ENCODE assay signal across 21 cellular contexts in the genomic region with DNA sequence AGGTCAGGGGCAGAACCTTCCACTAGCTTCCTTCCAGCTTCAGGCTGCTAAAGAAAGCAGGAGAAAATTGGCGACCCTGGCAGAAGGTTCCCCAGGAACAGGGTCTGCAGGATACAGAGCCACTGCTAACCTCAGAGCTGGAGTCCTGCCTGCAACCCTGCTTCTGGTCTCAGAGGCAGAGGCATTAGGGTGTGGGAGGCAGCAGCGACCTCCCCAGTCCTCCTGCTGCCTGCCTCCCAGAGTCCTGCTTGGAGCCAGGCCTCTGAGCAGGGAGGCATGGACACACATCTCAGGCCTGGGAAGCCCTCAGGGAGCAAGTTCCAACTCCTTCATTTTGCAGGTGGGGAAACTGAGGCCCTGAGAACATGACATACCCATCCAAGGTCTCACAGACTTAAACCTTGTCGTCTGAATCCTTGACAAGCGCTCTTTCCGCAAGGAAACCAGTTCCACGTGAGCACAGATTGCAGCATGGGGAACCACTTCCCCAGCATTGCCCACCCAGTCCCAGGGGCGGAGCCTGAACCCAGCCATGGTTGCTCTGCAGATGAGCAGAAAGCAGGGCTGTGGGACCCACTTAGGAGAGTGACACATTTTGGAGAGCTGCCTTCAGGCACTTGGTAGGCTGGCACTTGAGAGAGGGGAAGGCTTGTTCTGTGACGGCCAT. TPM values are rescaled to one million over a fixed set of nuclear protein-coding genes. Genes with fewer than 3 reads are reported as not detected.
"Had no signal": no experiment of that assay in that cellular context is flagged by ENCODE, and none has a peak within 500 bp of the region (broad histone marks: within the 10 kb centered on the region; RNA-seq: fewer than 3 reads in every experiment).

No MANE protein-coding gene starts in this region.

- H3K4me1 ChIP-seq: ascending aorta had no signal

- H3K4me3 ChIP-seq: ascending aorta, SJSA1 had no signal

- ATAC-seq: activated CD4-positive, CD25-positive, alpha-beta regulatory T cell treated with anti-CD3 and anti-CD28 coated beads, Interleukin-2, amount 50 U/mL, for 24 hours; activated CD8-positive, alpha-beta T cell treated with anti-CD3 and anti-CD28 coated beads, Interleukin-2, amount 10 ng/mL, durations not matched to agents 7 days and 5 days; activated naive CD4-positive, alpha-beta T cell treated with anti-CD3 and anti-CD28 coated beads, Interleukin-2, amount 50 U/mL, for 72 hours; activated naive CD8-positive, alpha-beta T cell treated with anti-CD3 and anti-CD28 coated beads, Interleukin-2, amount 50 U/mL, for 24 hours; PC-3 had no signal

- H3K27ac ChIP-seq: ascending aorta, KMS-11, SJSA1 had no signal

- H3K9me3 ChIP-seq: ascending aorta, SJSA1 had no signal

- DNase-seq: activated CD4-positive, alpha-beta T cell treated with anti-CD3 and anti-CD28 coated beads for 4 hours; activated CD8-positive, alpha-beta T cell treated with anti-CD3 and anti-CD28 coated beads, Interleukin-2, amount 10 ng/mL, durations not matched to agents 7 days and 5 days; activated naive CD4-positive, alpha-beta T cell treated with Interleukin-2 at 50 U/mL for 16 hours; activated naive CD8-positive, alpha-beta T cell treated with anti-CD3 and anti-CD28 coated beads, Interleukin-2, amount 50 U/mL, for 24 hours; activated T-cell treated with anti-CD3 and anti-CD28 coated beads, Interleukin-2, amount 50 U/mL, for 1 hour; amniotic stem cell; NCI-H1092; NCI-H1417 treated with DMSO at 0.1 percent for 48 hours; NCI-H2029; NCI-H2107; NCI-H226; NCI-H774; PC-3; SHP77 had no signal

- H3K36me3 ChIP-seq: ascending aorta, SJSA1 had no signal

- H3K27me3 ChIP-seq: ascending aorta had no signal

- H3K4me2 ChIP-seq: KMS-11 had no signal

- H3K9ac ChIP-seq: KMS-11 had no signal

RNA-seq across cellular contexts. Expression of a gene that starts 28.2 kb away (rescaled TPM):
- total RNA-seq: activated CD8-positive, alpha-beta T cell treated with anti-CD3 and anti-CD28 coated beads, Interleukin-2, amount 10 ng/mL, durations not matched to agents 7 days and 5 days; activated naive CD4-positive, alpha-beta T cell treated with anti-CD3 and anti-CD28 coated beads, Interleukin-2, amount 50 U/mL, for 72 hours; ascending aorta; MCF 10A; NCI-H460; PC-3; SJSA1 had no signal
